8 cellular contexts compared by ENCODE assay signal in genomic region chr6:149028767-149029405, GRCh38.
DNase-seq lines count a peak whose midpoint lies in the region; ATAC-seq, FAIRE-seq and TF ChIP-seq lines count a peak whose summit lies in the region.

No MANE protein-coding gene starts in this region.

- H2AFZ ChIP-seq in endothelial cell of umbilical vein (ENCODE audit: low read depth, low read length) = no peak overlapping the region

- no peaks in the 10 kb centered on the region for H3K27me3 ChIP-seq in Caco-2 (replicated peaks; ENCODE audit: control insufficient read depth, insufficient read depth, low read length)
- peaks cover 0 to 3% of the 10 kb centered on the region in 2 experiments for H3K27me3 ChIP-seq in endothelial cell of umbilical vein (ENCODE audit: control insufficient read depth in 2 of 2, insufficient read depth in 2 of 2, low read length in 2 of 2)

- no peaks in the 10 kb centered on the region for H3K36me3 Mint-ChIP-seq in Caco-2 (ENCODE audit: insufficient read depth, unreplicated experiment)

- peaks cover 6% of the 10 kb centered on the region for H3K4me1 Mint-ChIP-seq in Caco-2 (ENCODE audit: low read depth, unreplicated experiment)

- no TSS peak for BruUV-seq in Caco-2 (replicated peaks; lab: Mats Ljungman, UMichigan)
- no TSS peak for BruUV-seq in endothelial cell of umbilical vein (replicated peaks; lab: Mats Ljungman, UMichigan)

- H3K4me3 ChIP-seq in Caco-2 (ENCODE audit: low read depth, low read length) (no peak overlapping the region), endothelial cell of umbilical vein (replicated peaks in 1 of 3; ENCODE audit: insufficient read depth in 1 of 3, low read depth in 1 of 3, low read length in 3 of 3) (no peak overlapping the region)

- no peaks in the 10 kb centered on the region for H3K9me3 Mint-ChIP-seq in Caco-2 (ENCODE audit: unreplicated experiment)

- TF ChIP-seq CTCF in Caco-2 (IDR thresholded peaks at IDR 0.05; ENCODE audit: insufficient read depth in 1 of 2, low read depth in 1 of 2, low read length in 1 of 2, severe bottlenecking in 1 of 2, unreplicated experiment in 1 of 2) = peak; percentile 42 to 61
- peak; percentile 36 to 40 for TF ChIP-seq CTCF in endothelial cell of umbilical vein (IDR thresholded peaks at IDR 0.05; ENCODE audit: extremely low read depth in 1 of 2, insufficient read depth in 1 of 2, low read depth in 1 of 2, low read length in 2 of 2)

- H3K4me1 ChIP-seq in Caco-2 (no peaks in the 10 kb centered on the region), endothelial cell of umbilical vein (ENCODE audit: control insufficient read depth, extremely low read depth, insufficient read depth, low read length) (no peaks in the 10 kb centered on the region)

- TF ChIP-seq POLR2A in endothelial cell of umbilical vein (IDR thresholded peaks at IDR 0.05; ENCODE audit: low read depth, low read length) = no peak

- no peaks in the 10 kb centered on the region for H3K27me3 Mint-ChIP-seq in Caco-2 (ENCODE audit: insufficient read depth, unreplicated experiment)

- DNase-seq in Caco-2 (peak; percentile 55 to 74), HS-5 (ENCODE audit: low read depth) (peak; percentile 81), NCI-H774 (lab: John Stamatoyannopoulos, UW) (peak; percentile 87), endothelial cell of umbilical vein (ENCODE audit: low read depth, low spot score) (peak; percentile 82), mucosa of gallbladder (ENCODE audit: low spot score) (peak; percentile 80), superior temporal gyrus (ENCODE audit: extremely low spot score) (peak; percentile 98)
- DNase-seq in activated CD4-positive, alpha-beta T cell treated with anti-CD3 and anti-CD28 coated beads, Interleukin-2, amount 50 U/mL, for 1 hour = peak; percentile 59

- POLR2A ChIA-PET in Caco-2 (lab: Charles Lee) (no interaction called here), endothelial cell of umbilical vein (lab: Charles Lee) (no interaction called here)

- ATAC-seq in HG02763 (IDR thresholded peaks at IDR 0.05; ENCODE audit: unreplicated experiment) = no peak

- intact Hi-C loops in Caco-2 (cut with micrococcal nuclease; ENCODE audit: unreplicated experiment) (loop anchor here (1.0 to 5.0 kb wide), 4 partner anchors 53 to 488 kb away; no protein-coding TSS in a partner anchor), endothelial cell of umbilical vein (cut with micrococcal nuclease) (loop anchor here (1.0 to 10.0 kb wide), 6 partner anchors 53 to 896 kb away; partner anchors contain the start of gene RAET1G)

- H3K27ac Mint-ChIP-seq in Caco-2 (ENCODE audit: unreplicated experiment) = no peak overlapping the region

- no peak overlapping the region for H3K4me3 Mint-ChIP-seq in Caco-2 (ENCODE audit: unreplicated experiment)

- CTCF ChIA-PET in Caco-2 (lab: Charles Lee) (interaction anchor here (0.6 to 1.2 kb wide), 5 partner anchors 53 to 423 kb away, joined by 3 to 14 read pairs (median 4); no protein-coding TSS in a partner anchor), endothelial cell of umbilical vein (lab: Charles Lee) (interaction anchor here (0.6 to 7.0 kb wide), 72 partner anchors 9 to 1052 kb away, joined by 3 to 193 read pairs (median 4); partner anchors contain the start of genes PPIL4 and ZC3H12D)

- no peaks in the 10 kb centered on the region for H3K9me1 ChIP-seq in endothelial cell of umbilical vein (replicated peaks; ENCODE audit: control insufficient read depth, extremely low read depth, insufficient read depth, low read length)

- no peaks in the 10 kb centered on the region for H3K36me3 ChIP-seq in Caco-2 (ENCODE audit: control insufficient read depth, insufficient read depth, low read length)
- no peaks in the 10 kb centered on the region for H3K36me3 ChIP-seq in endothelial cell of umbilical vein (ENCODE audit: control insufficient read depth in 2 of 2, extremely low read depth in 1 of 2, insufficient read depth in 2 of 2, low read length in 2 of 2)

- H3K9me3 ChIP-seq in Caco-2 = no peaks in the 10 kb centered on the region
- H3K9me3 ChIP-seq in endothelial cell of umbilical vein (replicated peaks; ENCODE audit: control insufficient read depth, insufficient read depth, low read length) = no peaks in the 10 kb centered on the region

- H3K9ac ChIP-seq in endothelial cell of umbilical vein (replicated peaks; ENCODE audit: extremely low read depth, insufficient read depth, low read length) = no peak overlapping the region

- H4K20me1 ChIP-seq in endothelial cell of umbilical vein (replicated peaks; ENCODE audit: control insufficient read depth, extremely low read depth, insufficient read depth, low read length) = no peaks in the 10 kb centered on the region

- H3K27ac ChIP-seq in endothelial cell of umbilical vein (ENCODE audit: insufficient read depth, low read depth, low read length) = no peak overlapping the region

- dilution Hi-C loops in endothelial cell of umbilical vein (cut with MboI; ENCODE audit: extremely low pct_ligation_motif_present, low sequenced_read_pairs) = no loop called here

- peak; percentile 77 for FAIRE-seq in endothelial cell of umbilical vein (lab: Jason Lieb, UNC)

- H3K79me2 ChIP-seq in endothelial cell of umbilical vein (ENCODE audit: control insufficient read depth, insufficient read depth, low read length) = no peaks in the 10 kb centered on the region

- no peak overlapping the region for H3K4me2 ChIP-seq in endothelial cell of umbilical vein (ENCODE audit: insufficient read depth, low read length)

TF ChIP-seq in endothelial cell of umbilical vein, 7 proteins besides CTCF, POLR2A, EP300 and RAD21:
- TF ChIP-seq FOS (IDR thresholded peaks at IDR 0.05; ENCODE audit: borderline replicate concordance, insufficient read depth, low read length) (no peak), JUN (IDR thresholded peaks at IDR 0.05; ENCODE audit: borderline replicate concordance, insufficient read depth, insufficient read length, low read depth) (no peak), MYC (IDR thresholded peaks at IDR 0.05; ENCODE audit: low read depth, low read length) (no peak), EZH2 (IDR thresholded peaks at IDR 0.05; ENCODE audit: borderline replicate concordance, low read depth, low read length, severe bottlenecking) (no peak), POLR2AphosphoS5 (IDR thresholded peaks at IDR 0.05; ENCODE audit: insufficient read depth, low read depth, low read length) (no peak), GATA2 (IDR thresholded peaks at IDR 0.05; ENCODE audit: insufficient read depth, insufficient read length, low read depth, low read length) (no peak)
- TF ChIP-seq, protein P1, sequence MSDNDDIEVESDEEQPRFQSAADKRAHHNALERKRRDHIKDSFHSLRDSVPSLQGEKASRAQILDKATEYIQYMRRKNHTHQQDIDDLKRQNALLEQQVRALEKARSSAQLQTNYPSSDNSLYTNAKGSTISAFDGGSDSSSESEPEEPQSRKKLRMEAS (IDR thresholded peaks at IDR 0.05; ENCODE audit: insufficient read depth, insufficient read length) = no peak
TF ChIP-seq in endothelial cell of umbilical vein: peak in this region for 0.
